ENCODE assay signal across 9 cellular contexts in the genomic region with DNA sequence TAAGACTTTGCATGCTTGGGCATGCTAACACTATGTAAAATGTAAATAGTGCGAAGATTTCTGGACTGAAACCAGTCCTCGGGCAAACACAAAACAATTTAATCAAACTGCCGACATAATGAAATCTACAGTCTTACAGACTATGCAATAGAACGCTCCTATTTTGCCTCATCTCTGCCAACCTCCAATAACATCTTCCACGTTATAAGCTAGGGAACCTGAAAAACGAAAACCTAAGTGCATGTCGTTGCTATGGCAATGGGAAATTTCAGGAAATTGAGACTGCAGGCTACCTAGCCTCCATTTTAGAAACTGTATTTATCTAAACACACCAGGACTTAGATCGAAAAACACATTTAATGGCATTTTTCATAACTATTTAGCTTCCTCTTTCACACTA. TPM values are rescaled to one million over a fixed set of nuclear protein-coding genes. Genes with fewer than 3 reads are reported as not detected.
A peak's percentile ranks its signal among the peaks of the same experiment; 100 is the strongest.
DNase-seq lines count a peak whose midpoint lies in the region; ATAC-seq, FAIRE-seq and TF ChIP-seq lines count a peak whose summit lies in the region.
"Had no signal": no experiment of that assay in that cellular context is flagged by ENCODE, and none has a peak within 500 bp of the region (broad histone marks: within the 10 kb centered on the region; RNA-seq: fewer than 3 reads in every experiment).

No MANE protein-coding gene starts in this region.

- peaks cover 46% of the 10 kb centered on the region for H3K4me1 Mint-ChIP-seq in activated CD8-positive, alpha-beta memory T cell treated with anti-CD3 and anti-CD28 coated beads, Interleukin-2, amount 10 ng/mL, durations not matched to agents 7 days and 5 days

- H3K27ac Mint-ChIP-seq in activated CD8-positive, alpha-beta memory T cell treated with anti-CD3 and anti-CD28 coated beads, Interleukin-2, amount 10 ng/mL, durations not matched to agents 7 days and 5 days = peak overlapping the region; percentile 99

- H3K36me3 Mint-ChIP-seq in activated CD8-positive, alpha-beta memory T cell treated with anti-CD3 and anti-CD28 coated beads, Interleukin-2, amount 10 ng/mL, durations not matched to agents 7 days and 5 days = peaks cover 33% of the 10 kb centered on the region

- peaks cover 42% of the 10 kb centered on the region for H3K4me1 ChIP-seq in vagina
- peaks cover 1 to 3% of the 10 kb centered on the region in 2 donors for H3K4me1 ChIP-seq in small intestine (ENCODE audit: control insufficient read depth in 2 of 2, insufficient read depth in 1 of 2, low read depth in 1 of 2, low read length in 1 of 2)

- intact Hi-C loops in vagina (cut with DNase I) = no loop called here

- CTCF ChIA-PET in activated CD8-positive, alpha-beta memory T cell treated with anti-CD3 and anti-CD28 coated beads, Interleukin-2, amount 10 ng/mL, durations not matched to agents 7 days and 5 days (lab: Charles Lee) = interaction anchor here (0.6 to 1.2 kb wide), 2 partner anchors 15 to 36 kb away, joined by 3 read pairs; no protein-coding TSS in a partner anchor

- H3K9me3 ChIP-seq in vagina (no peaks in the 10 kb centered on the region), small intestine (ENCODE audit: control insufficient read depth, low read depth) (no peaks in the 10 kb centered on the region)

- WGBS in small intestine, 3 donors = 2 to 8% (median 5%) methylated on average over 8 of the region's 8 CpGs

- no peak for TF ChIP-seq POLR2A in vagina (IDR thresholded peaks at IDR 0.05)

- TF ChIP-seq CTCF in bronchial epithelial cell (IDR thresholded peaks at IDR 0.05; ENCODE audit: insufficient read depth, low read length, severe bottlenecking) (no peak), vagina (IDR thresholded peaks at IDR 0.05) (no peak)

- FAIRE-seq in bronchial epithelial cell (lab: Jason Lieb, UNC) (no peak), small intestine (lab: Jason Lieb, UNC) (no peak)
- FAIRE-seq: GM18507 had no signal

- H3K36me3 ChIP-seq in bronchial epithelial cell (ENCODE audit: control insufficient read depth, insufficient read depth, low read length) = no peaks in the 10 kb centered on the region
- H3K36me3 ChIP-seq in vagina = no peaks in the 10 kb centered on the region
- no peaks in the 10 kb centered on the region for H3K36me3 ChIP-seq in small intestine (ENCODE audit: control insufficient read depth in 2 of 2, insufficient read depth in 2 of 2, low read length in 2 of 2)

- no peaks in the 10 kb centered on the region for H3K9me3 Mint-ChIP-seq in activated CD8-positive, alpha-beta memory T cell treated with anti-CD3 and anti-CD28 coated beads, Interleukin-2, amount 10 ng/mL, durations not matched to agents 7 days and 5 days (ENCODE audit: low read depth)

- DNase-seq in activated CD8-positive, alpha-beta memory T cell treated with anti-CD3 and anti-CD28 coated beads, Interleukin-2, amount 10 ng/mL, durations not matched to agents 7 days and 5 days = no peak
- no peak for DNase-seq in activated CD8-positive, alpha-beta memory T cell treated with anti-CD3 and anti-CD28 coated beads, Interleukin-2, amount 50 U/mL, for 48 hours
- DNase-seq in NCI-H748 treated with DMSO at 0.1 percent for 48 hours (lab: John Stamatoyannopoulos, UW) (peak; percentile 32), bronchial epithelial cell (ENCODE audit: low read depth) (peak; percentile 49), lung microvascular endothelial cell (ENCODE audit: low read depth in 2 of 2) (peak; percentile 66 to 72), vagina (ENCODE audit: extremely low spot score in 2 of 2) (no peak), small intestine (no peak)

- no peak for ATAC-seq in activated CD8-positive, alpha-beta memory T cell treated with anti-CD3 and anti-CD28 coated beads, Interleukin-2, amount 10 ng/mL, durations not matched to agents 7 days and 5 days
- ATAC-seq in HG03520 (IDR thresholded peaks at IDR 0.05; ENCODE audit: unreplicated experiment) = no peak

- H3K27ac ChIP-seq in vagina (peak overlapping the region; percentile 85), small intestine (ENCODE audit: low read depth in 1 of 2, low read length in 1 of 2) (no peak overlapping the region)

- H3K4me3 ChIP-seq in bronchial epithelial cell (ENCODE audit: low read depth, low read length) = peak overlapping the region; percentile 73
- peak overlapping the region; percentile 70 to 87 for H3K4me3 ChIP-seq in vagina
- peak overlapping the region in 1 of 2 donors; percentile 84 for H3K4me3 ChIP-seq in small intestine (ENCODE audit: low read depth in 1 of 2, low read length in 2 of 2)

- H3K4me3 Mint-ChIP-seq in activated CD8-positive, alpha-beta memory T cell treated with anti-CD3 and anti-CD28 coated beads, Interleukin-2, amount 10 ng/mL, durations not matched to agents 7 days and 5 days = peak overlapping the region; percentile 99

- no peaks in the 10 kb centered on the region for H3K27me3 Mint-ChIP-seq in activated CD8-positive, alpha-beta memory T cell treated with anti-CD3 and anti-CD28 coated beads, Interleukin-2, amount 10 ng/mL, durations not matched to agents 7 days and 5 days

- H3K27me3 ChIP-seq in bronchial epithelial cell (ENCODE audit: control insufficient read depth, insufficient read depth, low read length) = no peaks in the 10 kb centered on the region
- H3K27me3 ChIP-seq in vagina = no peaks in the 10 kb centered on the region
- H3K27me3 ChIP-seq in small intestine (ENCODE audit: control insufficient read depth in 2 of 2, insufficient read depth in 2 of 2, low read length in 2 of 2) = no peaks in the 10 kb centered on the region

RNA-seq across cellular contexts. Expression of a gene that starts 1.1 kb away (rescaled TPM):
- 10 to 100 TPM; 32.2 to 36.3 TPM for total RNA-seq in activated CD8-positive, alpha-beta memory T cell treated with anti-CD3 and anti-CD28 coated beads, Interleukin-2, amount 10 ng/mL, durations not matched to agents 7 days and 5 days
- total RNA-seq in bronchial epithelial cell (16.6 and 23.2 TPM in 2 replicates), lung microvascular endothelial cell (14.3 and 15.5 TPM in 2 replicates), vagina (13.3 TPM)
- 10 to 100 TPM; 12.4 to 23.4 (median 15.4) TPM for polyA plus RNA-seq in small intestine

Comparison
In these comparisons a context has a peak if more than half of its experiments do, and no peak if none do; other contexts are left out.
1. DNase-seq: peak in NCI-H748 treated with DMSO at 0.1 percent for 48 hours (single experiment), bronchial epithelial cell (single experiment) and lung microvascular endothelial cell (2 of 2); none in activated CD8-positive, alpha-beta memory T cell treated with anti-CD3 and anti-CD28 coated beads, Interleukin-2, amount 10 ng/mL, durations not matched to agents 7 days and 5 days (single experiment), activated CD8-positive, alpha-beta memory T cell treated with anti-CD3 and anti-CD28 coated beads, Interleukin-2, amount 50 U/mL, for 48 hours (single experiment), vagina (0 of 2) and small intestine (single experiment).